Comparison of ENCODE assay signal across 8 cellular contexts in the genomic region with DNA sequence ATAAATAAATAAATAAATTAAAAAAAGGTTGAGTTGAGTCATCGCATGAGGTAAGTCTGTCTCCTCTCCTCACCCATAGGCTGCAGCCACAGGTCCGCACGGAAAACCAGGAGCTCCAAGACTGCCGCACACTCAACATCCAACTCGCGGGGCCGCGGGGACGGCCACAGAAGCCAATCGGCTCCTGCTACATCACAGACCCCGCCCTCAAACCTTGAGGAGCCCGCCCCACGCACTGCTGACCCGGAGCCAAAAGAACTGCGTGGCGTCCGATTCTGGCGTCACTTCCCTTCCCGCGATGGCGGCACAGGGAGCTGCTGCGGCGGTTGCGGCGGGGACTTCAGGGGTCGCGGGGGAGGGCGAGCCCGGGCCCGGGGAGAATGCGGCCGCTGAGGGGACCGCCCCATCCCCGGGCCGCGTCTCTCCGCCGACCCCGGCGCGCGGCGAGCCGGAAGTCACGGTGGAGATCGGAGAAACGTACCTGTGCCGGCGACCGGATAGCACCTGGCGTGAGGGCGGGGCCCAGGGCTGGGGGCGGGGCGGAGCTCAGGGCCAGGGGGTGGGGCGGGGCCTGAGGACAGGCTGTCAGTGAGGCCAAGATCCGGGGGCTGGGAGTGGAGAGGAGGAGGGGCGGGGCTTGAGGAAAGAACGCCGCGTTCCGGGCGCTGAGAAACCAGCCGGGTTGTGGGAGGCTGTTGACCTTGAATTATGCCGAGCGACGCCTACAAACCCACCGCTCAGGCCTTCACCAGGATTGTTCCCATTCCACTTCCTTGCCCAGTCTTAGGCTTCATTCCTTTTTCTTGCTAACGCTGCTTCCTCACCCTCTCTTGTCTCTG.
DNase-seq lines count a peak whose midpoint lies in the region; ATAC-seq and FAIRE-seq lines count a peak whose summit lies in the region.

A gene (plus strand): TSS at position 281 of the 839 bp plus-strand sequence. CDS start 18 bp downstream, at position 299.

- FAIRE-seq in islet of Langerhans (lab: Jason Lieb, UNC), result peak; percentile 13

- DNase-seq in AG08396 (ENCODE audit: low spot score), result peak; percentile 97
- DNase-seq in NCI-H345 treated with DMSO at 0.1 percent for 48 hours (lab: John Stamatoyannopoulos, UW; ENCODE audit: unreplicated experiment), result peak; percentile 97
- DNase-seq in activated CD4-positive, CD25-positive, alpha-beta regulatory T cell (lab: John Stamatoyannopoulos, UW), result peak; percentile 89 to 94 (median 94)
- DNase-seq in central memory CD4-positive, alpha-beta T cell, result peak; percentile 96
- peak; percentile 96 for DNase-seq in stimulated activated CD4-positive, alpha-beta T cell treated with anti-CD3 and anti-CD28 coated beads, Interleukin-12 subunit alpha, Interleukin-12 subunit beta, amount 100 ng/mL, for 4 hours

- ATAC-seq in GM19023 (IDR thresholded peaks at IDR 0.05; ENCODE audit: unreplicated experiment) (peak; percentile 86), HG03280 (IDR thresholded peaks at IDR 0.05; ENCODE audit: unreplicated experiment) (peak; percentile 93)

Comparison
In these comparisons a context has a peak if more than half of its experiments do, and no peak if none do; other contexts are left out.
1. Peak in every context shown above with its lines: DNase-seq and ATAC-seq.